In genomic region chr11:70696564-70696963, GRCh38 we compare ENCODE assay signal across 29 cellular contexts.
"Had no signal": no experiment of that assay in that cellular context is flagged by ENCODE, and none has a peak within 500 bp of the region (broad histone marks: within the 10 kb centered on the region; RNA-seq: fewer than 3 reads in every experiment).

No MANE protein-coding gene starts in this region.

- H3K4me1 ChIP-seq: prostate gland, right lobe of liver, sigmoid colon, thyroid gland, tibial nerve, vagina had no signal

- H3K9me3 ChIP-seq: neutrophil, pancreas, prostate gland, right lobe of liver, sigmoid colon, thoracic aorta, thyroid gland, tibial nerve, upper lobe of left lung, vagina had no signal

- H3K27ac ChIP-seq: neutrophil, pancreas, prostate gland, right lobe of liver, sigmoid colon, stomach, thoracic aorta, thyroid gland, tibial nerve, upper lobe of left lung, vagina had no signal

- H3K4me1 Mint-ChIP-seq: naive B cell; stimulated activated effector memory CD8-positive, alpha-beta T cell treated with anti-CD3 and anti-CD28 coated beads, Interleukin-12 subunit alpha, Interleukin-12 subunit beta, amount 100 ng/mL, for 72 hours; stimulated activated naive B cell treated with anti-CD40 and anti-IgM and Interleukin-4, amounts not matched to agents 10 μg/mL and 1 μg/mL and 100 μg/mL, for 72 hours had no signal

- DNase-seq: naive B cell; naive thymus-derived CD8-positive, alpha-beta T cell; nephron progenitor cell; nucleus accumbens; retina; right cardiac atrium; right lobe of liver; sigmoid colon; small intestine; stimulated activated CD4-positive, alpha-beta T cell treated with anti-CD3 and anti-CD28 coated beads, Interleukin-15, amount 100 ng/mL, for 24 hours; stimulated activated CD4-positive, alpha-beta T cell treated with anti-CD3 and anti-CD28 coated beads, Interleukin-2, amount 100 ng/mL, for 24 hours; stimulated activated CD4-positive, alpha-beta T cell treated with anti-CD3 and anti-CD28 coated beads, Interleukin-2, amount 100 ng/mL, for 48 hours; stimulated activated CD4-positive, alpha-beta T cell treated with anti-CD3 and anti-CD28 coated beads, Interleukin-4, amount 100 ng/mL, for 24 hours; stimulated activated naive B cell treated with anti-CD40 and anti-IgM and Interleukin-4, amounts not matched to agents 10 μg/mL and 1 μg/mL and 100 μg/mL, for 72 hours; stimulated activated naive CD4-positive, alpha-beta T cell treated with Interleukin-2 at 50 U/mL for 16 hours; stomach; thyroid gland; trophoblast cell; upper lobe of left lung had no signal

- H3K9me3 Mint-ChIP-seq: naive thymus-derived CD8-positive, alpha-beta T cell; natural killer cell treated with Interleukin-12 subunit alpha and Interleukin-12 subunit beta and Interleukin-15 and Interleukin-18, amount 100 ng/mL, for 72 hours; stimulated activated effector memory CD8-positive, alpha-beta T cell treated with anti-CD3 and anti-CD28 coated beads, Interleukin-12 subunit alpha, Interleukin-12 subunit beta, amount 100 ng/mL, for 72 hours; stimulated activated naive CD8-positive, alpha-beta T cell treated with anti-CD3 and anti-CD28 coated beads, Interleukin-15, Interleukin-2, amounts not matched to agents 100 ng/mL and 50 ng/mL, for 24 hours had no signal

- ATAC-seq: naive thymus-derived CD8-positive, alpha-beta T cell; right cardiac atrium; right lobe of liver; stimulated activated effector memory CD8-positive, alpha-beta T cell treated with anti-CD3 and anti-CD28 coated beads, Interleukin-12 subunit alpha, Interleukin-12 subunit beta, amount 100 ng/mL, for 72 hours; stimulated activated naive B cell treated with anti-CD40 and anti-IgM and Interleukin-4, amounts not matched to agents 10 μg/mL and 1 μg/mL and 100 μg/mL, for 72 hours had no signal

- H3K27me3 ChIP-seq: neutrophil, pancreas, right lobe of liver, sigmoid colon, stomach, thyroid gland, tibial nerve, upper lobe of left lung, vagina had no signal

- H3K27ac Mint-ChIP-seq: naive B cell; natural killer cell treated with Interleukin-12 subunit alpha and Interleukin-12 subunit beta and Interleukin-15 and Interleukin-18, amount 100 ng/mL, for 72 hours; nephron progenitor cell; stimulated activated effector memory CD8-positive, alpha-beta T cell treated with anti-CD3 and anti-CD28 coated beads, Interleukin-12 subunit alpha, Interleukin-12 subunit beta, amount 100 ng/mL, for 72 hours; stimulated activated naive B cell treated with anti-CD40 and anti-IgM and Interleukin-4, amounts not matched to agents 10 μg/mL and 1 μg/mL and 100 μg/mL, for 72 hours; stimulated activated naive CD8-positive, alpha-beta T cell treated with anti-CD3 and anti-CD28 coated beads, Interleukin-15, Interleukin-2, amounts not matched to agents 100 ng/mL and 50 ng/mL, for 24 hours had no signal

- H3K4me3 ChIP-seq: pancreas, prostate gland, right lobe of liver, sigmoid colon, stomach, thoracic aorta, thyroid gland, tibial nerve, upper lobe of left lung, vagina had no signal

- H3K4me3 Mint-ChIP-seq: naive B cell; naive thymus-derived CD8-positive, alpha-beta T cell; natural killer cell treated with Interleukin-12 subunit alpha and Interleukin-12 subunit beta and Interleukin-15 and Interleukin-18, amount 100 ng/mL, for 72 hours; nephron progenitor cell; neural crest cell; stimulated activated effector memory CD8-positive, alpha-beta T cell treated with anti-CD3 and anti-CD28 coated beads, Interleukin-12 subunit alpha, Interleukin-12 subunit beta, amount 100 ng/mL, for 72 hours; stimulated activated naive B cell treated with anti-CD40 and anti-IgM and Interleukin-4, amounts not matched to agents 10 μg/mL and 1 μg/mL and 100 μg/mL, for 72 hours; stimulated activated naive CD8-positive, alpha-beta T cell treated with anti-CD3 and anti-CD28 coated beads, Interleukin-15, Interleukin-2, amounts not matched to agents 100 ng/mL and 50 ng/mL, for 24 hours had no signal

- H3K27me3 Mint-ChIP-seq: stimulated activated naive CD8-positive, alpha-beta T cell treated with anti-CD3 and anti-CD28 coated beads, Interleukin-15, Interleukin-2, amounts not matched to agents 100 ng/mL and 50 ng/mL, for 24 hours had no signal

- H3K36me3 ChIP-seq: neutrophil, pancreas, prostate gland, right lobe of liver, sigmoid colon, thoracic aorta, thyroid gland, tibial nerve, upper lobe of left lung, vagina had no signal

- H3K36me3 Mint-ChIP-seq: naive B cell; naive thymus-derived CD8-positive, alpha-beta T cell; natural killer cell treated with Interleukin-12 subunit alpha and Interleukin-12 subunit beta and Interleukin-15 and Interleukin-18, amount 100 ng/mL, for 72 hours; stimulated activated effector memory CD8-positive, alpha-beta T cell treated with anti-CD3 and anti-CD28 coated beads, Interleukin-12 subunit alpha, Interleukin-12 subunit beta, amount 100 ng/mL, for 72 hours; stimulated activated naive B cell treated with anti-CD40 and anti-IgM and Interleukin-4, amounts not matched to agents 10 μg/mL and 1 μg/mL and 100 μg/mL, for 72 hours had no signal
